In genomic region chr2:156405586-156405985, GRCh38 we compare ENCODE assay signal across 2 cellular contexts.
TF ChIP-seq lines count a peak whose summit lies in the region.

No MANE protein-coding gene starts in this region.

TF ChIP-seq in A549, 52 proteins besides CTCF, POLR2A, EP300 and RAD21:
- TF ChIP-seq ATOH8 (CRISPR knock-in tag; IDR thresholded peaks at IDR 0.05; ENCODE audit: low read depth) (no peak), ZSCAN20 (CRISPR knock-in tag; IDR thresholded peaks at IDR 0.05) (no peak), HOXB5 (CRISPR knock-in tag; IDR thresholded peaks at IDR 0.05) (no peak), FOSB (CRISPR knock-in tag; IDR thresholded peaks at IDR 0.05) (no peak), ZNF302 (CRISPR knock-in tag; IDR thresholded peaks at IDR 0.05) (no peak), EHF (CRISPR knock-in tag; IDR thresholded peaks at IDR 0.05) (no peak), RCOR1 (IDR thresholded peaks at IDR 0.05; ENCODE audit: low read depth, low read length) (no peak), ZC3H11A (IDR thresholded peaks at IDR 0.05) (no peak), BCL3 (IDR thresholded peaks at IDR 0.05) (no peak), MAFK (IDR thresholded peaks at IDR 0.05; ENCODE audit: partially characterized antibody) (no peak), CEBPB (IDR thresholded peaks at IDR 0.05) (peak; percentile 55 to 94)
- TF ChIP-seq, protein P1, sequence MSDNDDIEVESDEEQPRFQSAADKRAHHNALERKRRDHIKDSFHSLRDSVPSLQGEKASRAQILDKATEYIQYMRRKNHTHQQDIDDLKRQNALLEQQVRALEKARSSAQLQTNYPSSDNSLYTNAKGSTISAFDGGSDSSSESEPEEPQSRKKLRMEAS (IDR thresholded peaks at IDR 0.05), result no peak
- TF ChIP-seq, protein P2, sequence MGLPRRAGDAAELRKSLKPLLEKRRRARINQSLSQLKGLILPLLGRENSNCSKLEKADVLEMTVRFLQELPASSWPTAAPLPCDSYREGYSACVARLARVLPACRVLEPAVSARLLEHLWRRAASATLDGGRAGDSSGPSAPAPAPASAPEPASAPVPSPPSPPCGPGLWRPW (IDR thresholded peaks at IDR 0.05), result peak; percentile 71; the same call in 1 of the 2 replicates
- TF ChIP-seq, protein P3, sequence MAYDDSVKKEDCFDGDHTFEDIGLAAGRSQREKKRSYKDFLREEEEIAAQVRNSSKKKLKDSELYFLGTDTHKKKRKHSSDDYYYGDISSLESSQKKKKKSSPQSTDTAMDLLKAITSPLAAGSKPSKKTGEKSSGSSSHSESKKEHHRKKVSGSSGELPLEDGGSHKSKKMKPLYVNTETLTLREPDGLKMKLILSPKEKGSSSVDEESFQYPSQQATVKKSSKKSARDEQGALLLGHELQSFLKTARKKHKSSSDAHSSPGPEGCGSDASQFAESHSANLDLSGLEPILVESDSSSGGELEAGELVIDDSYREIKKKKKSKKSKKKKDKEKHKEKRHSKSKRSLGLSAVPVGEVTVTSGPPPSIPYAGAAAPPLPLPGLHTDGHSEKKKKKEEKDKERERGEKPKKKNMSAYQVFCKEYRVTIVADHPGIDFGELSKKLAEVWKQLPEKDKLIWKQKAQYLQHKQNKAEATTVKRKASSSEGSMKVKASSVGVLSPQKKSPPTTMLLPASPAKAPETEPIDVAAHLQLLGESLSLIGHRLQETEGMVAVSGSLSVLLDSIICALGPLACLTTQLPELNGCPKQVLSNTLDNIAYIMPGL (CRISPR knock-in tag; IDR thresholded peaks at IDR 0.05; ENCODE audit: borderline replicate concordance), result no peak
TF ChIP-seq in A549: peak in this region for 2.

TF ChIP-seq in K562, 482 proteins besides CTCF, POLR2A, EP300 and RAD21 (continued from another document and continues in another):
- peak; percentile 78 for TF ChIP-seq IRF9 (tag; IDR thresholded peaks at IDR 0.05)
- TF ChIP-seq HMG20A (CRISPR knock-in tag; conservative IDR thresholded peaks at IDR 0.05), result no peak
- TF ChIP-seq NR4A1 (CRISPR knock-in tag; IDR thresholded peaks at IDR 0.05), result no peak
- TF ChIP-seq NR4A1 (tag; IDR thresholded peaks at IDR 0.05), result no peak
- TF ChIP-seq, protein P4, sequence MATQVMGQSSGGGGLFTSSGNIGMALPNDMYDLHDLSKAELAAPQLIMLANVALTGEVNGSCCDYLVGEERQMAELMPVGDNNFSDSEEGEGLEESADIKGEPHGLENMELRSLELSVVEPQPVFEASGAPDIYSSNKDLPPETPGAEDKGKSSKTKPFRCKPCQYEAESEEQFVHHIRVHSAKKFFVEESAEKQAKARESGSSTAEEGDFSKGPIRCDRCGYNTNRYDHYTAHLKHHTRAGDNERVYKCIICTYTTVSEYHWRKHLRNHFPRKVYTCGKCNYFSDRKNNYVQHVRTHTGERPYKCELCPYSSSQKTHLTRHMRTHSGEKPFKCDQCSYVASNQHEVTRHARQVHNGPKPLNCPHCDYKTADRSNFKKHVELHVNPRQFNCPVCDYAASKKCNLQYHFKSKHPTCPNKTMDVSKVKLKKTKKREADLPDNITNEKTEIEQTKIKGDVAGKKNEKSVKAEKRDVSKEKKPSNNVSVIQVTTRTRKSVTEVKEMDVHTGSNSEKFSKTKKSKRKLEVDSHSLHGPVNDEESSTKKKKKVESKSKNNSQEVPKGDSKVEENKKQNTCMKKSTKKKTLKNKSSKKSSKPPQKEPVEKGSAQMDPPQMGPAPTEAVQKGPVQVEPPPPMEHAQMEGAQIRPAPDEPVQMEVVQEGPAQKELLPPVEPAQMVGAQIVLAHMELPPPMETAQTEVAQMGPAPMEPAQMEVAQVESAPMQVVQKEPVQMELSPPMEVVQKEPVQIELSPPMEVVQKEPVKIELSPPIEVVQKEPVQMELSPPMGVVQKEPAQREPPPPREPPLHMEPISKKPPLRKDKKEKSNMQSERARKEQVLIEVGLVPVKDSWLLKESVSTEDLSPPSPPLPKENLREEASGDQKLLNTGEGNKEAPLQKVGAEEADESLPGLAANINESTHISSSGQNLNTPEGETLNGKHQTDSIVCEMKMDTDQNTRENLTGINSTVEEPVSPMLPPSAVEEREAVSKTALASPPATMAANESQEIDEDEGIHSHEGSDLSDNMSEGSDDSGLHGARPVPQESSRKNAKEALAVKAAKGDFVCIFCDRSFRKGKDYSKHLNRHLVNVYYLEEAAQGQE (CRISPR knock-in tag; IDR thresholded peaks at IDR 0.05; ENCODE audit: low read depth), result no peak
- TF ChIP-seq NCOA1 (IDR thresholded peaks at IDR 0.05; ENCODE audit: low read depth), result no peak
- no peak for TF ChIP-seq SRSF7 (optimal IDR thresholded peaks at IDR 0.05; ENCODE audit: low read depth, low read length)
- peak; percentile 24; the same call in 1 of the 2 replicates for TF ChIP-seq CBFA2T3 (IDR thresholded peaks at IDR 0.05)
- no peak for TF ChIP-seq TGIF2 (CRISPR knock-in tag; IDR thresholded peaks at IDR 0.05)
- TF ChIP-seq, protein P5, sequence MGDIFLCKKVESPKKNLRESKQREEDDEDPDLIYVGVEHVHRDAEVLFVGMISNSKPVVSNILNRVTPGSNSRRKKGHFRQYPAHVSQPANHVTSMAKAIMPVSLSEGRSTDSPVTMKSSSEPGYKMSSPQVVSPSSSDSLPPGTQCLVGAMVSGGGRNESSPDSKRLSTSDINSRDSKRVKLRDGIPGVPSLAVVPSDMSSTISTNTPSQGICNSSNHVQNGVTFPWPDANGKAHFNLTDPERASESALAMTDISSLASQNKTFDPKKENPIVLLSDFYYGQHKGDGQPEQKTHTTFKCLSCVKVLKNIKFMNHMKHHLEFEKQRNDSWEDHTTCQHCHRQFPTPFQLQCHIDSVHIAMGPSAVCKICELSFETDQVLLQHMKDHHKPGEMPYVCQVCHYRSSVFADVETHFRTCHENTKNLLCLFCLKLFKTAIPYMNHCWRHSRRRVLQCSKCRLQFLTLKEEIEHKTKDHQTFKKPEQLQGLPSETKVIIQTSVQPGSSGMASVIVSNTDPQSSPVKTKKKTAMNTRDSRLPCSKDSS (IDR thresholded peaks at IDR 0.05; ENCODE audit: low read depth, partially characterized antibody), result no peak
- TF ChIP-seq CEBPB (tag; IDR thresholded peaks at IDR 0.05), result peak; percentile 99
- TF ChIP-seq PRMT5 (CRISPR knock-in tag; IDR thresholded peaks at IDR 0.05), result no peak
- TF ChIP-seq SIX5 (IDR thresholded peaks at IDR 0.05; ENCODE audit: borderline replicate concordance in 1 of 2, insufficient read depth in 1 of 2, low read depth in 1 of 2, low read length in 2 of 2), result no peak
- TF ChIP-seq TSHZ1 (CRISPR knock-in tag; IDR thresholded peaks at IDR 0.05), result no peak
- TF ChIP-seq FOXJ2 (tag; IDR thresholded peaks at IDR 0.05), result 0 out of 2 replicates have a peak, but pooled peaks have one; percentile 36
- TF ChIP-seq KDM1A (IDR thresholded peaks at IDR 0.05), result peak; percentile 19 to 28; a peak in 1 of 4 replicates
- peak in 1 of 2 experiments; percentile 54; a peak in 2 of 4 replicates for TF ChIP-seq RCOR1 (IDR thresholded peaks at IDR 0.05; ENCODE audit: borderline replicate concordance in 1 of 2, low read depth in 2 of 2, low read length in 2 of 2)
- no peak for TF ChIP-seq HDAC1 (IDR thresholded peaks at IDR 0.05)
- TF ChIP-seq ETS2 (tag; IDR thresholded peaks at IDR 0.05; ENCODE audit: borderline replicate concordance, poor library complexity, severe bottlenecking), result no peak
- no peak for TF ChIP-seq KHSRP (IDR thresholded peaks at IDR 0.05)
- no peak; the same call in 1 of the 2 replicates for TF ChIP-seq BHLHE40 (IDR thresholded peaks at IDR 0.05; ENCODE audit: low read length)
- TF ChIP-seq TRIM24 (IDR thresholded peaks at IDR 0.05), result peak in 1 of 2 experiments; percentile 17; a peak in 1 of 4 replicates
- TF ChIP-seq ZBTB11 (CRISPR knock-in tag; IDR thresholded peaks at IDR 0.05), result peak in 1 of 3 experiments; percentile 29; a peak in 1 of 6 replicates
- no peak for TF ChIP-seq PPARD (CRISPR knock-in tag; IDR thresholded peaks at IDR 0.05)
- no peak for TF ChIP-seq ETV5 (CRISPR knock-in tag; IDR thresholded peaks at IDR 0.05; ENCODE audit: low read depth)
- peak; percentile 88 for TF ChIP-seq CEBPG (CRISPR knock-in tag; IDR thresholded peaks at IDR 0.05)
- peak; percentile 97 to 99 for TF ChIP-seq CEBPG (tag; conservative IDR thresholded peaks at IDR 0.05 in 1 of 2, IDR thresholded peaks at IDR 0.05 in 1 of 2)
- TF ChIP-seq YBX1 (IDR thresholded peaks at IDR 0.05), result no peak
- no peak for TF ChIP-seq HNRNPH1 (optimal IDR thresholded peaks at IDR 0.05; ENCODE audit: low read depth, low read length)
- peak; percentile 77 for TF ChIP-seq CTBP1 (IDR thresholded peaks at IDR 0.05; ENCODE audit: borderline replicate concordance)
- TF ChIP-seq, protein P6, sequence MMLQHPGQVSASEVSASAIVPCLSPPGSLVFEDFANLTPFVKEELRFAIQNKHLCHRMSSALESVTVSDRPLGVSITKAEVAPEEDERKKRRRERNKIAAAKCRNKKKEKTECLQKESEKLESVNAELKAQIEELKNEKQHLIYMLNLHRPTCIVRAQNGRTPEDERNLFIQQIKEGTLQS (IDR thresholded peaks at IDR 0.05), result peak; percentile 80
- TF ChIP-seq, protein P6 (CRISPR knock-in tag; conservative IDR thresholded peaks at IDR 0.05), result no peak
- TF ChIP-seq CCNT2 (IDR thresholded peaks at IDR 0.05; ENCODE audit: borderline replicate concordance, extremely low read depth, insufficient read length, low read depth, low read length), result no peak
- TF ChIP-seq SOX6 (IDR thresholded peaks at IDR 0.05), result peak; percentile 27; the same call in 1 of the 2 replicates
- TF ChIP-seq CHD4 (IDR thresholded peaks at IDR 0.05; ENCODE audit: insufficient read depth, insufficient replicate concordance, low read depth, low read length, poor library complexity, severe bottlenecking), result no peak
- TF ChIP-seq TFE3 (CRISPR knock-in tag; IDR thresholded peaks at IDR 0.05), result peak; percentile 60
- no peak for TF ChIP-seq MAFG (tag; conservative IDR thresholded peaks at IDR 0.05)
- no peak for TF ChIP-seq C11orf30 (IDR thresholded peaks at IDR 0.05; ENCODE audit: low read depth)
- TF ChIP-seq TEAD4 (IDR thresholded peaks at IDR 0.05; ENCODE audit: low read length), result 0 out of 2 replicates have a peak, but pooled peaks have one; percentile 24
- no peak for TF ChIP-seq TEAD4 (CRISPR knock-in tag; IDR thresholded peaks at IDR 0.05; ENCODE audit: borderline replicate concordance)
